4 cellular contexts compared by ENCODE assay signal in genomic region chrX:71764832-71765231, GRCh38. TPM values are rescaled to one million over a fixed set of nuclear protein-coding genes. Genes with fewer than 3 reads are reported as not detected.
"Had no signal": no experiment of that assay in that cellular context is flagged by ENCODE, and none has a peak within 500 bp of the region (broad histone marks: within the 10 kb centered on the region; RNA-seq: fewer than 3 reads in every experiment).

No MANE protein-coding gene starts in this region.

RNA-seq across cellular contexts. Expression of gene CXorf49B, which starts 1.7 kb away (rescaled TPM):
- total RNA-seq: LHCN-M2, M059J, MCF 10A, NCI-H460 had no signal

RNA-seq across cellular contexts. Expression of gene CXorf49, which starts 46.7 kb away (rescaled TPM):
- total RNA-seq: LHCN-M2, M059J, MCF 10A, NCI-H460 had no signal
